ENCODE assay signal across 1 cellular context in genomic region chr3:10025205-10026083, GRCh38.
TF ChIP-seq lines count a peak whose summit lies in the region.

No MANE protein-coding gene starts in this region.

TF ChIP-seq in K562, 482 proteins besides CTCF, POLR2A, EP300 and RAD21 (continued from another document):
- TF ChIP-seq KAT8 (IDR thresholded peaks at IDR 0.05; ENCODE audit: low read depth) (no peak), MITF (IDR thresholded peaks at IDR 0.05) (no peak), CBX2 (IDR thresholded peaks at IDR 0.05; ENCODE audit: insufficient read depth, low read length, poor library complexity, severe bottlenecking) (no peak), ZFPM2 (CRISPR knock-in tag; IDR thresholded peaks at IDR 0.05) (no peak), SMARCA4 (IDR thresholded peaks at IDR 0.05) (0 out of 2 replicates have a peak, but pooled peaks have one; percentile 12), CBFA2T3 (IDR thresholded peaks at IDR 0.05) (no peak), RAD51 (IDR thresholded peaks at IDR 0.05; ENCODE audit: borderline replicate concordance, low read depth) (no peak), ESRRA (IDR thresholded peaks at IDR 0.05; ENCODE audit: borderline replicate concordance, low read depth) (peak; percentile 97), SMARCA5 (IDR thresholded peaks at IDR 0.05) (no peak), BCLAF1 (IDR thresholded peaks at IDR 0.05; ENCODE audit: borderline replicate concordance in 1 of 2, control insufficient read depth in 1 of 2, low read depth in 2 of 2, low read length in 1 of 2) (no peak), DPF2 (IDR thresholded peaks at IDR 0.05) (no peak), ELF2 (CRISPR knock-in tag; IDR thresholded peaks at IDR 0.05) (no peak), DLX4 (CRISPR knock-in tag; IDR thresholded peaks at IDR 0.05) (no peak), RUNX1 (IDR thresholded peaks at IDR 0.05; ENCODE audit: low read depth) (no peak)
TF ChIP-seq in K562: peak in this region for 8.
